In the genomic region with DNA sequence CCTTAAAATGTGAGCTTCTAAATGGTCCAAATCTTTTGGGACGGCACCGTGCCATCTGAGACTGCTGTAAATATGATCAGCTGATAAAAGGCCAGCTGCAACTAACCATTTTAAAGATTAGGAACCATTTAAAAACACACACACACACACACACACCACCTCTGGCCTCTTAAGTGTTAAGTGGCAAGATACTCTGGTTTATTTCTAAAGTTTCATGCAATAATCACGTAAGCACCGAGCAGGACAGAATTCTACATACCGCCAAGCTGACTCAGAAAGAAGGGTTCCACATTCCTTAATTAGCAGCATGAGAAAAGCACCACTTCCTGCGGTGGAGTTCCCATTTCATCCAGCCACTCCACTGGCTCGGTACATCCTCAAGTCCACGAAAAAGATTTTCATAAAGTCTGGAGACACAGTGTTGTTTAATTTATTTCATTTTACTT, we compare ENCODE assay signal across 8 cellular contexts. TPM values are rescaled to one million over a fixed set of nuclear protein-coding genes. Genes with fewer than 3 reads are reported as not detected.
DNase-seq lines count a peak whose midpoint lies in the region; ATAC-seq, FAIRE-seq and TF ChIP-seq lines count a peak whose summit lies in the region.

No MANE protein-coding gene starts in this region.

- dilution Hi-C loops in endothelial cell of umbilical vein (cut with MboI; ENCODE audit: extremely low pct_ligation_motif_present, low sequenced_read_pairs), result no loop called here

- peaks cover 5% of the 10 kb centered on the region; the same call in 1 of the 2 replicates for H3K79me2 ChIP-seq in OCI-LY1 (ENCODE audit: insufficient read depth, low read length)
- H3K79me2 ChIP-seq in endothelial cell of umbilical vein (ENCODE audit: control insufficient read depth, insufficient read depth, low read length), result no peaks in the 10 kb centered on the region

- intact Hi-C loops in endothelial cell of umbilical vein (cut with micrococcal nuclease), result no loop called here

- ATAC-seq in GM21619 (IDR thresholded peaks at IDR 0.05; ENCODE audit: unreplicated experiment), result peak; percentile 49

- peak; percentile 63 for DNase-seq in endothelial cell of umbilical vein (ENCODE audit: low read depth, low spot score)
- no peak for DNase-seq in stimulated activated naive CD4-positive, alpha-beta T cell treated with Interleukin-2 at 50 U/mL for 16 hours (lab: John Stamatoyannopoulos, UW)
- no peak for DNase-seq in NK-92 (lab: John Stamatoyannopoulos, UW; ENCODE audit: unreplicated experiment)
- DNase-seq in NCI-H1436 treated with DMSO at 0.1 percent for 48 hours (lab: John Stamatoyannopoulos, UW), result no peak

- peak; percentile 83 for FAIRE-seq in endothelial cell of umbilical vein (lab: Jason Lieb, UNC)

- peak overlapping the region; percentile 28 to 83 (median 65); a peak in 20 of 22 replicates for H3K9ac ChIP-seq in BLaER1 treated with 17β-estradiol and CSF1 and Interleukin-3, amounts not matched to agents 10 nM and 100 nM
- H3K9ac ChIP-seq in OCI-LY1 (ENCODE audit: low read length) (peak overlapping the region; percentile 61), endothelial cell of umbilical vein (replicated peaks; ENCODE audit: extremely low read depth, insufficient read depth, low read length) (peak overlapping the region; percentile 43)

- H3K9me1 ChIP-seq in endothelial cell of umbilical vein (replicated peaks; ENCODE audit: control insufficient read depth, extremely low read depth, insufficient read depth, low read length), result no peaks in the 10 kb centered on the region

- H3K4me1 ChIP-seq in BLaER1 treated with 17β-estradiol and CSF1 and Interleukin-3, amounts not matched to agents 10 nM and 100 nM, result peaks cover 34 to 81% (median 60%) of the 10 kb centered on the region in 10 experiments
- H3K4me1 ChIP-seq in OCI-LY1 (ENCODE audit: insufficient read depth, low read length, severe bottlenecking) (peaks cover 45% of the 10 kb centered on the region), endothelial cell of umbilical vein (ENCODE audit: control insufficient read depth, extremely low read depth, insufficient read depth, low read length) (peaks cover 23% of the 10 kb centered on the region), neutrophil (ENCODE audit: control insufficient read depth in 1 of 2, insufficient read depth in 1 of 2, low read depth in 1 of 2, low read length in 1 of 2) (peaks cover 37 to 38% of the 10 kb centered on the region in 2 experiments)

- TF ChIP-seq CTCF in OCI-LY1 (IDR thresholded peaks at IDR 0.05; ENCODE audit: low read length), result no peak
- no peak for TF ChIP-seq CTCF in endothelial cell of umbilical vein (IDR thresholded peaks at IDR 0.05; ENCODE audit: extremely low read depth in 1 of 2, insufficient read depth in 1 of 2, low read depth in 1 of 2, low read length in 2 of 2)
- no peak for TF ChIP-seq CTCF in neutrophil (IDR thresholded peaks at IDR 0.05)

- H3F3A ChIP-seq in OCI-LY1 (ENCODE audit: insufficient read depth, low read length), result 0 out of 2 replicates have a peak, but pooled peaks cover 8% of the 10 kb centered on the region

- peak overlapping the region; percentile 89; the same call in 1 of the 2 replicates for H2AFZ ChIP-seq in OCI-LY1 (ENCODE audit: low read length)
- H2AFZ ChIP-seq in endothelial cell of umbilical vein (ENCODE audit: low read depth, low read length), result peak overlapping the region; percentile 72

- POLR2A ChIA-PET in endothelial cell of umbilical vein (lab: Charles Lee), result no interaction called here

- H3K27me3 ChIP-seq in BLaER1 treated with 17β-estradiol and CSF1 and Interleukin-3, amounts not matched to agents 10 nM and 100 nM, result no peaks in the 10 kb centered on the region
- H3K27me3 ChIP-seq in OCI-LY1 (ENCODE audit: insufficient read depth, low read length) (no peaks in the 10 kb centered on the region), endothelial cell of umbilical vein (ENCODE audit: control insufficient read depth in 2 of 2, insufficient read depth in 2 of 2, low read length in 2 of 2) (no peaks in the 10 kb centered on the region), neutrophil (no peaks in the 10 kb centered on the region)

- CTCF ChIA-PET in endothelial cell of umbilical vein (lab: Charles Lee), result interaction anchor here (1.0 to 1.7 kb wide), 4 partner anchors 10 to 290 kb away, joined by 3 to 7 read pairs (median 5); no protein-coding TSS in a partner anchor

- H3K9me2 ChIP-seq in OCI-LY1 (ENCODE audit: low read depth, low read length), result no peaks in the 10 kb centered on the region

- no peak for TF ChIP-seq POLR2A in endothelial cell of umbilical vein (IDR thresholded peaks at IDR 0.05; ENCODE audit: low read depth, low read length)

- H3K27ac ChIP-seq in BLaER1 treated with 17β-estradiol and CSF1 and Interleukin-3, amounts not matched to agents 10 nM and 100 nM, result peak overlapping the region; percentile 13 to 99 (median 87); a peak in 19 of 22 replicates
- H3K27ac ChIP-seq in OCI-LY1 (ENCODE audit: low read depth, low read length, poor library complexity, severe bottlenecking) (peak overlapping the region; percentile 94), endothelial cell of umbilical vein (ENCODE audit: insufficient read depth, low read depth, low read length) (peak overlapping the region; percentile 48), neutrophil (peak overlapping the region; percentile 70)

- peak overlapping the region in 7 of 10 experiments; percentile 11 to 45 (median 38); a peak in 10 of 20 replicates for H3K4me3 ChIP-seq in BLaER1 treated with 17β-estradiol and CSF1 and Interleukin-3, amounts not matched to agents 10 nM and 100 nM
- H3K4me3 ChIP-seq in OCI-LY1 (ENCODE audit: low read depth, low read length, poor library complexity, severe bottlenecking) (peak overlapping the region; percentile 28), endothelial cell of umbilical vein (replicated peaks in 1 of 3; ENCODE audit: insufficient read depth in 1 of 3, low read depth in 1 of 3, low read length in 3 of 3) (no peak overlapping the region), neutrophil (ENCODE audit: low read depth in 1 of 2, low read length in 1 of 2) (no peak overlapping the region)

- no peaks in the 10 kb centered on the region for H4K20me1 ChIP-seq in BLaER1 treated with 17β-estradiol and CSF1 and Interleukin-3, amounts not matched to agents 10 nM and 100 nM
- H4K20me1 ChIP-seq in OCI-LY1 (ENCODE audit: insufficient read depth, low read length), result no peaks in the 10 kb centered on the region
- no peaks in the 10 kb centered on the region for H4K20me1 ChIP-seq in endothelial cell of umbilical vein (replicated peaks; ENCODE audit: control insufficient read depth, extremely low read depth, insufficient read depth, low read length)

- peaks cover 0 to 7% (median 0%) of the 10 kb centered on the region in 11 experiments; a peak in 1 of 22 replicates for H3K36me3 ChIP-seq in BLaER1 treated with 17β-estradiol and CSF1 and Interleukin-3, amounts not matched to agents 10 nM and 100 nM
- H3K36me3 ChIP-seq in OCI-LY1 (ENCODE audit: insufficient read depth, low read length) (peaks cover 7% of the 10 kb centered on the region), endothelial cell of umbilical vein (ENCODE audit: control insufficient read depth in 2 of 2, extremely low read depth in 1 of 2, insufficient read depth in 2 of 2, low read length in 2 of 2) (no peaks in the 10 kb centered on the region), neutrophil (no peaks in the 10 kb centered on the region)

- peak overlapping the region; percentile 59 to 98 (median 79) for H3K4me2 ChIP-seq in BLaER1 treated with 17β-estradiol and CSF1 and Interleukin-3, amounts not matched to agents 10 nM and 100 nM
- H3K4me2 ChIP-seq in OCI-LY1 (ENCODE audit: low read length), result peak overlapping the region; percentile 62
- H3K4me2 ChIP-seq in endothelial cell of umbilical vein (ENCODE audit: insufficient read depth, low read length), result peak overlapping the region; percentile 62

- H3K9me3 ChIP-seq in BLaER1 treated with 17β-estradiol and CSF1 and Interleukin-3, amounts not matched to agents 10 nM and 100 nM (replicated peaks in 1 of 11), result peaks cover 0 to 13% (median 7%) of the 10 kb centered on the region in 11 experiments; a peak in 11 of 22 replicates
- H3K9me3 ChIP-seq in OCI-LY1 (ENCODE audit: low read length), result no peaks in the 10 kb centered on the region
- H3K9me3 ChIP-seq in endothelial cell of umbilical vein (replicated peaks; ENCODE audit: control insufficient read depth, insufficient read depth, low read length), result no peaks in the 10 kb centered on the region
- H3K9me3 ChIP-seq in neutrophil, result no peaks in the 10 kb centered on the region

- BruUV-seq in endothelial cell of umbilical vein (replicated peaks; lab: Mats Ljungman, UMichigan), result no TSS peak

TF ChIP-seq in endothelial cell of umbilical vein, 7 proteins besides CTCF, POLR2A, EP300 and RAD21:
- no peak for TF ChIP-seq EZH2 (IDR thresholded peaks at IDR 0.05; ENCODE audit: borderline replicate concordance, low read depth, low read length, severe bottlenecking)
- peak; percentile 22 for TF ChIP-seq POLR2AphosphoS5 (IDR thresholded peaks at IDR 0.05; ENCODE audit: insufficient read depth, low read depth, low read length)
- TF ChIP-seq, protein P1, sequence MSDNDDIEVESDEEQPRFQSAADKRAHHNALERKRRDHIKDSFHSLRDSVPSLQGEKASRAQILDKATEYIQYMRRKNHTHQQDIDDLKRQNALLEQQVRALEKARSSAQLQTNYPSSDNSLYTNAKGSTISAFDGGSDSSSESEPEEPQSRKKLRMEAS (IDR thresholded peaks at IDR 0.05; ENCODE audit: insufficient read depth, insufficient read length), result no peak
- TF ChIP-seq MYC (IDR thresholded peaks at IDR 0.05; ENCODE audit: low read depth, low read length), result no peak
- TF ChIP-seq GATA2 (IDR thresholded peaks at IDR 0.05; ENCODE audit: insufficient read depth, insufficient read length, low read depth, low read length), result no peak
- peak; percentile 52 for TF ChIP-seq JUN (IDR thresholded peaks at IDR 0.05; ENCODE audit: borderline replicate concordance, insufficient read depth, insufficient read length, low read depth)
- TF ChIP-seq FOS (IDR thresholded peaks at IDR 0.05; ENCODE audit: borderline replicate concordance, insufficient read depth, low read length), result peak; percentile 34

RNA-seq across cellular contexts. Expression of gene ZNF217, which starts 17.8 kb away (rescaled TPM):
- total RNA-seq in endothelial cell of umbilical vein, result 31.7 and 32.1 TPM in 2 replicates
- 3.7 and 5.8 TPM in 2 replicates for polyA plus RNA-seq in endothelial cell of umbilical vein
- polyA plus RNA-seq in endothelial cell of umbilical vein (2011; cell fraction: cytosol; rRNA removed), result 5.3 and 5.5 TPM in 2 replicates
- polyA plus RNA-seq in endothelial cell of umbilical vein (2011; cell fraction: nucleus; rRNA removed), result 11.8 and 13.8 TPM in 2 replicates
- polyA plus RNA-seq in endothelial cell of umbilical vein (2012), result 15.4 and 17.4 TPM in 2 replicates
- polyA minus RNA-seq in endothelial cell of umbilical vein, result 24.0 and 24.4 TPM in 2 replicates
- polyA minus RNA-seq in endothelial cell of umbilical vein (2011; cell fraction: cytosol; rRNA and poly(A)+ RNA removed), result 8.3 TPM
- 15.6 and 23.5 TPM in 2 replicates for polyA minus RNA-seq in endothelial cell of umbilical vein (2011; cell fraction: nucleus; rRNA and poly(A)+ RNA removed)

Comparison
In these comparisons a context has a peak if more than half of its experiments do, and no peak if none do; other contexts are left out.
1. H3K4me3 ChIP-seq: peak in BLaER1 treated with 17β-estradiol and CSF1 and Interleukin-3, amounts not matched to agents 10 nM and 100 nM (7 of 10) and OCI-LY1 (single experiment); none in endothelial cell of umbilical vein (0 of 3) and neutrophil (0 of 2).
2. Peak in every context shown above with its lines, with median percentiles within 50 percentile points of each other: H3K27ac ChIP-seq, H3K4me2 ChIP-seq and H3K9ac ChIP-seq.